Comparison of ENCODE assay signal across 15 cellular contexts in genomic region chr5:149544199-149544472, GRCh38. TPM values are rescaled to one million over a fixed set of nuclear protein-coding genes. Genes with fewer than 3 reads are reported as not detected.
A peak's percentile ranks its signal among the peaks of the same experiment; 100 is the strongest.
DNase-seq lines count a peak whose midpoint lies in the region; ATAC-seq, FAIRE-seq and TF ChIP-seq lines count a peak whose summit lies in the region.
"Had no signal": no experiment of that assay in that cellular context is flagged by ENCODE, and none has a peak within 500 bp of the region (broad histone marks: within the 10 kb centered on the region; RNA-seq: fewer than 3 reads in every experiment).

No MANE protein-coding gene starts in this region.

- no peaks in the 10 kb centered on the region for H3K27me3 Mint-ChIP-seq in astrocyte (ENCODE audit: low read depth, unreplicated experiment)

- H3K9me3 ChIP-seq in SK-N-SH (no peaks in the 10 kb centered on the region), astrocyte (ENCODE audit: insufficient read depth, low read depth, low read length) (no peaks in the 10 kb centered on the region), suprapubic skin (no peaks in the 10 kb centered on the region)
- H3K9me3 ChIP-seq: A549, testis had no signal

- no peak for ATAC-seq in SK-N-SH treated with all-trans-retinoic acid at 6 μM for 48 hours
- no peak for ATAC-seq in activated CD4-positive, CD25-positive, alpha-beta regulatory T cell treated with anti-CD3 and anti-CD28 coated beads, Interleukin-2, amount 50 U/mL, for 24 hours

- no peak for FAIRE-seq in astrocyte (lab: Jason Lieb, UNC)
- FAIRE-seq: A549 had no signal

- peaks cover 41 to 64% of the 10 kb centered on the region in 2 experiments for H3K36me3 ChIP-seq in SK-N-SH (replicated peaks in 1 of 2; ENCODE audit: control insufficient read depth in 1 of 2, insufficient read depth in 2 of 2, low read length in 1 of 2)
- peaks cover 30% of the 10 kb centered on the region for H3K36me3 ChIP-seq in astrocyte (ENCODE audit: insufficient read depth, low read length)
- H3K36me3 ChIP-seq in suprapubic skin: peaks cover 19% of the 10 kb centered on the region

- H3K79me2 ChIP-seq in SK-N-SH (ENCODE audit: insufficient read depth) (peaks cover 98% of the 10 kb centered on the region), astrocyte (ENCODE audit: insufficient read depth, low read length) (peaks cover 97% of the 10 kb centered on the region)

- TF ChIP-seq CTCF in SK-N-SH (IDR thresholded peaks at IDR 0.05) (no peak), astrocyte (IDR thresholded peaks at IDR 0.05; ENCODE audit: insufficient read depth, low read depth, low read length) (no peak), suprapubic skin (IDR thresholded peaks at IDR 0.05) (no peak)

- H3K9ac ChIP-seq in SK-N-SH: no peak overlapping the region
- H3K9ac ChIP-seq in astrocyte (ENCODE audit: low read length): no peak overlapping the region

- H3K27ac Mint-ChIP-seq in astrocyte (ENCODE audit: unreplicated experiment): no peak overlapping the region

- no peaks in the 10 kb centered on the region for H3K9me2 ChIP-seq in SK-N-SH

- POLR2A ChIA-PET in SK-N-SH (lab: Yijun Ruan, JAX): interaction anchor here (0.6 to 1.1 kb wide), 2 partner anchors 16 to 44 kb away, joined by 3 to 4 read pairs; no protein-coding TSS in a partner anchor

- no peak overlapping the region for H3K4me3 ChIP-seq in SK-N-SH (ENCODE audit: low read depth in 2 of 2, low read length in 1 of 2)
- H3K4me3 ChIP-seq in astrocyte (ENCODE audit: insufficient read depth, low read depth, low read length): no peak overlapping the region
- H3K4me3 ChIP-seq in suprapubic skin: no peak overlapping the region
- H3K4me3 ChIP-seq: A549, testis had no signal

- peak overlapping the region in 1 of 2 experiments; percentile 7; a peak in 1 of 4 replicates for H3K27ac ChIP-seq in SK-N-SH (ENCODE audit: low read depth in 2 of 2, low read length in 1 of 2)
- no peak overlapping the region for H3K27ac ChIP-seq in astrocyte (ENCODE audit: low read depth, low read length)
- H3K27ac ChIP-seq in suprapubic skin: peak overlapping the region; percentile 54
- H3K27ac ChIP-seq: A549, testis had no signal

- peaks cover 26% of the 10 kb centered on the region for H3K36me3 Mint-ChIP-seq in astrocyte (ENCODE audit: low read depth, unreplicated experiment)

- H4K20me1 ChIP-seq in SK-N-SH (ENCODE audit: insufficient read depth): peaks cover 78% of the 10 kb centered on the region
- peaks cover 92% of the 10 kb centered on the region for H4K20me1 ChIP-seq in astrocyte (ENCODE audit: insufficient read depth, low read length)

- peaks cover 26% of the 10 kb centered on the region for H3K4me1 Mint-ChIP-seq in astrocyte (ENCODE audit: low read depth, unreplicated experiment)

- no peaks in the 10 kb centered on the region for H3K9me3 Mint-ChIP-seq in astrocyte (ENCODE audit: unreplicated experiment)

- TF ChIP-seq EP300 in SK-N-SH (IDR thresholded peaks at IDR 0.05; ENCODE audit: borderline replicate concordance in 1 of 2, low read depth in 1 of 2, low read length in 1 of 2) (no peak), suprapubic skin (IDR thresholded peaks at IDR 0.05) (no peak)

- peaks cover 7 to 15% of the 10 kb centered on the region in 2 experiments; a peak in 3 of 4 replicates for H3K4me1 ChIP-seq in SK-N-SH (ENCODE audit: control insufficient read depth in 1 of 2, insufficient read depth in 2 of 2, low read depth in 1 of 2, low read length in 1 of 2)
- H3K4me1 ChIP-seq in astrocyte (ENCODE audit: insufficient read depth, low read length): peaks cover 22% of the 10 kb centered on the region
- H3K4me1 ChIP-seq in suprapubic skin: peaks cover 95% of the 10 kb centered on the region

- H3K27me3 ChIP-seq in SK-N-SH (ENCODE audit: insufficient read depth) (no peaks in the 10 kb centered on the region), astrocyte (ENCODE audit: insufficient read depth, low read length) (no peaks in the 10 kb centered on the region), suprapubic skin (no peaks in the 10 kb centered on the region)
- H3K27me3 ChIP-seq: testis had no signal

- H2AFZ ChIP-seq in SK-N-SH (ENCODE audit: low read depth): no peak overlapping the region
- no peak overlapping the region for H2AFZ ChIP-seq in astrocyte (ENCODE audit: low read depth, low read length)

- peak overlapping the region; percentile 3; the same call in 1 of the 2 replicates for H3K4me2 ChIP-seq in SK-N-SH
- H3K4me2 ChIP-seq in astrocyte (ENCODE audit: low read length): peak overlapping the region; percentile 30
- H3K4me2 ChIP-seq: A549 had no signal

- H3K4me3 Mint-ChIP-seq in astrocyte (ENCODE audit: unreplicated experiment): no peak overlapping the region

- peaks cover 5% of the 10 kb centered on the region for H3F3A ChIP-seq in SK-N-SH (replicated peaks; ENCODE audit: insufficient read depth)

- no peak for TF ChIP-seq RAD21 in SK-N-SH (IDR thresholded peaks at IDR 0.05; ENCODE audit: low read length)

- DNase-seq in SK-N-SH (no peak), astrocyte (ENCODE audit: low read depth) (no peak), medulla oblongata (ENCODE audit: extremely low spot score) (peak; percentile 50), suprapubic skin (ENCODE audit: low spot score in 2 of 2) (no peak), NCI-H774 (lab: John Stamatoyannopoulos, UW) (no peak), COLO829 (ENCODE audit: low spot score) (no peak)
- DNase-seq: anterior cingulate cortex, DMS153, HCEC 1CT, NCI-H1105 treated with DMSO at 0.1 percent for 48 hours, NCI-H446 treated with DMSO at 0.1 percent for 48 hours, testis had no signal

- WGBS in SK-N-SH (ENCODE audit: low lambda C conversion rate): 96% methylated on average over 3 of the region's 3 CpGs
- WGBS in suprapubic skin: 63% methylated on average over 3 of the region's 3 CpGs

- CTCF ChIA-PET in SK-N-SH (lab: Yijun Ruan, JAX): interaction anchor here (0.8 to 2.8 kb wide), 9 partner anchors 10 to 227 kb away, joined by 3 to 9 read pairs (median 4); no protein-coding TSS in a partner anchor

- TF ChIP-seq POLR2A in suprapubic skin (IDR thresholded peaks at IDR 0.05): no peak

TF ChIP-seq in SK-N-SH, 30 proteins besides CTCF, POLR2A, EP300 and RAD21:
- TF ChIP-seq SMC3 (IDR thresholded peaks at IDR 0.05; ENCODE audit: low read depth, low read length) (no peak), RXRA (IDR thresholded peaks at IDR 0.05; ENCODE audit: borderline replicate concordance, low read depth) (no peak)

TF ChIP-seq in SK-N-SH treated with all-trans-retinoic acid at 6 μM for 48 hours, 23 proteins besides CTCF, POLR2A, EP300 and RAD21:
- TF ChIP-seq GLIS3 (CRISPR knock-in tag; IDR thresholded peaks at IDR 0.05) (no peak), CREB5 (CRISPR knock-in tag; IDR thresholded peaks at IDR 0.05; ENCODE audit: low read depth) (no peak), ZNF70 (CRISPR knock-in tag; IDR thresholded peaks at IDR 0.05) (no peak), ZFP30 (CRISPR knock-in tag; IDR thresholded peaks at IDR 0.05) (no peak), ESRRG (CRISPR knock-in tag; IDR thresholded peaks at IDR 0.05) (no peak), TCF4 (CRISPR knock-in tag; IDR thresholded peaks at IDR 0.05; ENCODE audit: borderline replicate concordance) (no peak), CSDC2 (CRISPR knock-in tag; IDR thresholded peaks at IDR 0.05) (no peak), BACH2 (CRISPR knock-in tag; IDR thresholded peaks at IDR 0.05; ENCODE audit: borderline replicate concordance) (no peak), OSR1 (CRISPR knock-in tag; IDR thresholded peaks at IDR 0.05) (no peak), SNAI2 (CRISPR knock-in tag; IDR thresholded peaks at IDR 0.05) (no peak), PATZ1 (CRISPR knock-in tag; IDR thresholded peaks at IDR 0.05; ENCODE audit: borderline replicate concordance) (no peak), ZFP3 (CRISPR knock-in tag; IDR thresholded peaks at IDR 0.05) (no peak), PPARA (CRISPR knock-in tag; IDR thresholded peaks at IDR 0.05; ENCODE audit: borderline replicate concordance) (no peak), RARB (CRISPR knock-in tag; IDR thresholded peaks at IDR 0.05) (no peak), ZNF8 (CRISPR knock-in tag; IDR thresholded peaks at IDR 0.05) (no peak), ZNF565 (CRISPR knock-in tag; conservative IDR thresholded peaks at IDR 0.05; ENCODE audit: low read depth) (no peak)

RNA-seq across cellular contexts. Expression of gene CSNK1A1, which starts 7.1 kb away (rescaled TPM):
- 70.7 and 96.6 TPM in 2 replicates for polyA plus RNA-seq in SK-N-SH (2012; rRNA removed)
- polyA plus RNA-seq in SK-N-SH (2012; cell fraction: cytosol; rRNA removed): 109 and 118 TPM in 2 replicates
- polyA plus RNA-seq in SK-N-SH (2012; cell fraction: nucleus; rRNA removed): 63.2 and 77.8 TPM in 2 replicates
- total RNA-seq in astrocyte (384 and 392 TPM in 2 replicates), suprapubic skin (100 to 1,000 TPM; 273 to 365 (median 320) TPM)

RNA-seq across cellular contexts. Expression of gene ARHGEF37, which starts 37.2 kb away (rescaled TPM):
- polyA plus RNA-seq in SK-N-SH (2012; rRNA removed): 0.94 and 1.3 TPM in 2 replicates
- 0.76 and 1.1 TPM in 2 replicates for polyA plus RNA-seq in SK-N-SH (2012; cell fraction: cytosol; rRNA removed)
- polyA plus RNA-seq in SK-N-SH (2012; cell fraction: nucleus; rRNA removed): 1.2 and 2.1 TPM in 2 replicates
- total RNA-seq in astrocyte (1.4 and 2.3 TPM in 2 replicates), suprapubic skin (10 to 100 TPM; 45.4 to 75.3 (median 65.3) TPM)

Comparison
In these comparisons a context has a peak if more than half of its experiments do, and no peak if none do; other contexts are left out.
1. RNA of gene ARHGEF37, which starts 37.2 kb away (total RNA-seq): 45.4 to 75.3 TPM in suprapubic skin; 1.4 to 2.3 TPM in astrocyte; every median in the first group is over 10 times any median in the second.